8 cellular contexts compared by ENCODE assay signal in genomic region chr2:6864938-6865345, GRCh38. TPM values are rescaled to one million over a fixed set of nuclear protein-coding genes. Genes with fewer than 3 reads are reported as not detected.
DNase-seq lines count a peak whose midpoint lies in the region; ATAC-seq and TF ChIP-seq lines count a peak whose summit lies in the region.

No MANE protein-coding gene starts in this region.

- H3K27ac ChIP-seq in HCT116 (ENCODE audit: low read depth, low read length) (peak overlapping the region; percentile 52; the same call in 1 of the 2 replicates), RWPE2 (ENCODE audit: poor library complexity, severe bottlenecking) (no peak overlapping the region), dorsolateral prefrontal cortex (peak overlapping the region in 33 of 59 donors; percentile 17 to 92 (median 77))

- H3K27me3 Mint-ChIP-seq in natural killer cell treated with Interleukin-12 subunit alpha and Interleukin-12 subunit beta and Interleukin-15 and Interleukin-18, amount 100 ng/mL, for 72 hours = no peaks in the 10 kb centered on the region

- intact Hi-C loops in HCT116 (cut with micrococcal nuclease) = no loop called here
- intact Hi-C loops in dorsolateral prefrontal cortex (cut with DNase I) = no loop called here

- CTCF ChIA-PET in HCT116 (lab: Charles Lee) = interaction anchor here (1.1 to 1.7 kb wide), 3 partner anchors 17 to 38 kb away, joined by 3 to 4 read pairs (median 4); no protein-coding TSS in a partner anchor

- peak overlapping the region; percentile 73 for H3K4me3 Mint-ChIP-seq in natural killer cell treated with Interleukin-12 subunit alpha and Interleukin-12 subunit beta and Interleukin-15 and Interleukin-18, amount 100 ng/mL, for 72 hours

- H3K9ac ChIP-seq in HCT116 (ENCODE audit: low read length) = peak overlapping the region; percentile 47; the same call in 1 of the 2 replicates

- peak overlapping the region; percentile 50 for H3K4me3 ChIP-seq in GM12875 (ENCODE audit: low read depth, low read length)
- peak overlapping the region; percentile 23 to 59; a peak in 3 of 4 replicates for H3K4me3 ChIP-seq in HCT116 (replicated peaks in 1 of 2; ENCODE audit: low read depth in 1 of 2, low read length in 2 of 2)
- H3K4me3 ChIP-seq in RWPE2 (ENCODE audit: severe bottlenecking) = peak overlapping the region; percentile 50
- H3K4me3 ChIP-seq in dorsolateral prefrontal cortex = peak overlapping the region; percentile 57 to 93 (median 80)

- no peak for TF ChIP-seq POLR2A in HCT116 (IDR thresholded peaks at IDR 0.05; ENCODE audit: borderline replicate concordance, extremely low read depth, insufficient read depth, insufficient read length)

- peaks cover 2% of the 10 kb centered on the region for H3K9me3 Mint-ChIP-seq in natural killer cell treated with Interleukin-12 subunit alpha and Interleukin-12 subunit beta and Interleukin-15 and Interleukin-18, amount 100 ng/mL, for 72 hours

- DNase-seq in HCT116 (ENCODE audit: low read depth, low spot score) = no peak
- DNase-seq in RWPE2 (ENCODE audit: low spot score) = no peak
- DNase-seq in dorsolateral prefrontal cortex = peak in 1 of 10 donors; percentile 44
- DNase-seq in natural killer cell treated with Interleukin-12 subunit alpha and Interleukin-12 subunit beta and Interleukin-15 and Interleukin-18, amount 100 ng/mL, for 72 hours (ENCODE audit: low spot score) = no peak
- no peak for DNase-seq in NCI-H1436 (lab: John Stamatoyannopoulos, UW)
- DNase-seq in GDM1 (lab: John Stamatoyannopoulos, UW) = no peak
- no peak for DNase-seq in AG08396 (ENCODE audit: low spot score)

- POLR2A ChIA-PET in HCT116 (lab: Charles Lee) = no interaction called here

- H2AFZ ChIP-seq in HCT116 (ENCODE audit: low read depth, low read length, poor library complexity, severe bottlenecking) = no peak overlapping the region

- peak overlapping the region; percentile 93 for H3K4me2 ChIP-seq in HCT116 (ENCODE audit: low read length)

- TF ChIP-seq CTCF in GM12875 (IDR thresholded peaks at IDR 0.05; ENCODE audit: borderline replicate concordance, insufficient read depth, low read depth, low read length) (no peak), HCT116 (IDR thresholded peaks at IDR 0.05 in 2 of 3, conservative IDR thresholded peaks at IDR 0.05 in 1 of 3; ENCODE audit: borderline replicate concordance in 1 of 3, insufficient read depth in 1 of 3, low read depth in 2 of 3, low read length in 2 of 3) (no peak), RWPE2 (IDR thresholded peaks at IDR 0.05; ENCODE audit: poor library complexity, severe bottlenecking) (no peak), dorsolateral prefrontal cortex (IDR thresholded peaks at IDR 0.05 in 54 of 56, conservative IDR thresholded peaks at IDR 0.05 in 2 of 56; ENCODE audit: low read depth in 1 of 56, partially characterized antibody in 56 of 56) (no peak)

- H3K9me2 ChIP-seq in HCT116 (ENCODE audit: insufficient read depth) = no peaks in the 10 kb centered on the region

- H3K4me1 ChIP-seq in HCT116 (ENCODE audit: control insufficient read depth in 1 of 2, insufficient read depth in 2 of 2, low read length in 2 of 2) = peaks cover 3 to 19% of the 10 kb centered on the region in 2 experiments; a peak in 3 of 4 replicates
- no peaks in the 10 kb centered on the region for H3K4me1 ChIP-seq in RWPE2 (ENCODE audit: insufficient read depth, poor library complexity, severe bottlenecking)

- peak overlapping the region in 1 of 2 donors; percentile 30 for H3K27ac Mint-ChIP-seq in natural killer cell treated with Interleukin-12 subunit alpha and Interleukin-12 subunit beta and Interleukin-15 and Interleukin-18, amount 100 ng/mL, for 72 hours

- no peaks in the 10 kb centered on the region for H3K9me3 ChIP-seq in HCT116 (ENCODE audit: control insufficient read depth in 1 of 2, insufficient read depth in 1 of 2, low read depth in 1 of 2, low read length in 2 of 2)
- no peaks in the 10 kb centered on the region for H3K9me3 ChIP-seq in RWPE2 (ENCODE audit: severe bottlenecking)

- H3K36me3 Mint-ChIP-seq in natural killer cell treated with Interleukin-12 subunit alpha and Interleukin-12 subunit beta and Interleukin-15 and Interleukin-18, amount 100 ng/mL, for 72 hours = peaks cover 14% of the 10 kb centered on the region

- no peak for TF ChIP-seq RAD21 in HCT116 (IDR thresholded peaks at IDR 0.05; ENCODE audit: low read depth)

- RAD21 ChIA-PET in HCT116 (lab: Charles Lee; ENCODE audit: low non-redundant PET in 1 of 2, low total read pairs in 2 of 2, uncharacterized antibody in 2 of 2, unreplicated experiment in 2 of 2) = no interaction called here

- peaks cover 12 to 18% of the 10 kb centered on the region in 2 donors for H3K4me1 Mint-ChIP-seq in natural killer cell treated with Interleukin-12 subunit alpha and Interleukin-12 subunit beta and Interleukin-15 and Interleukin-18, amount 100 ng/mL, for 72 hours (ENCODE audit: low read depth in 2 of 2)

- H3K27me3 ChIP-seq in HCT116 (ENCODE audit: insufficient read depth, low read length) = no peaks in the 10 kb centered on the region
- H3K27me3 ChIP-seq in RWPE2 (ENCODE audit: insufficient read depth, poor library complexity, severe bottlenecking) = no peaks in the 10 kb centered on the region
- H3K27me3 ChIP-seq in dorsolateral prefrontal cortex = no peaks in the 10 kb centered on the region

- ATAC-seq in HCT116 (no peak; the same call in 1 of the 2 replicates), RWPE2 (ENCODE audit: low read depth) (no peak)
- peak in 1 of 2 donors; percentile 14 for ATAC-seq in natural killer cell treated with Interleukin-12 subunit alpha and Interleukin-12 subunit beta and Interleukin-15 and Interleukin-18, amount 100 ng/mL, for 72 hours

- H3K79me2 ChIP-seq in HCT116 (ENCODE audit: insufficient read depth, low read length) = no peaks in the 10 kb centered on the region

- no peaks in the 10 kb centered on the region for H3K36me3 ChIP-seq in HCT116 (ENCODE audit: control insufficient read depth in 1 of 2, insufficient read depth in 2 of 2, low read length in 2 of 2)
- H3K36me3 ChIP-seq in RWPE2 (ENCODE audit: low read depth) = no peaks in the 10 kb centered on the region

- BruUV-seq in HCT116 (replicated peaks; lab: Mats Ljungman, UMichigan) = no TSS peak

- H4K20me1 ChIP-seq in HCT116 (ENCODE audit: insufficient read depth) = no peaks in the 10 kb centered on the region

TF ChIP-seq in HCT116, 20 proteins besides CTCF, POLR2A, EP300 and RAD21 (continues in another document):
- TF ChIP-seq EGR1 (IDR thresholded peaks at IDR 0.05; ENCODE audit: low read depth) (no peak), SIN3A (IDR thresholded peaks at IDR 0.05; ENCODE audit: low read depth) (no peak), JUND (IDR thresholded peaks at IDR 0.05) (no peak), SP1 (IDR thresholded peaks at IDR 0.05; ENCODE audit: low read depth) (no peak), POLR2AphosphoS5 (IDR thresholded peaks at IDR 0.05; ENCODE audit: low read depth, low read length) (no peak), FOSL1 (IDR thresholded peaks at IDR 0.05; ENCODE audit: low read depth) (no peak), ELF1 (IDR thresholded peaks at IDR 0.05; ENCODE audit: borderline replicate concordance, low read depth) (no peak), SRF (IDR thresholded peaks at IDR 0.05; ENCODE audit: low read depth) (no peak)
- TF ChIP-seq, protein P1, sequence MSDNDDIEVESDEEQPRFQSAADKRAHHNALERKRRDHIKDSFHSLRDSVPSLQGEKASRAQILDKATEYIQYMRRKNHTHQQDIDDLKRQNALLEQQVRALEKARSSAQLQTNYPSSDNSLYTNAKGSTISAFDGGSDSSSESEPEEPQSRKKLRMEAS (IDR thresholded peaks at IDR 0.05) = no peak
- TF ChIP-seq, protein P2, sequence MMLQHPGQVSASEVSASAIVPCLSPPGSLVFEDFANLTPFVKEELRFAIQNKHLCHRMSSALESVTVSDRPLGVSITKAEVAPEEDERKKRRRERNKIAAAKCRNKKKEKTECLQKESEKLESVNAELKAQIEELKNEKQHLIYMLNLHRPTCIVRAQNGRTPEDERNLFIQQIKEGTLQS (IDR thresholded peaks at IDR 0.05) = no peak
- TF ChIP-seq, protein P3, sequence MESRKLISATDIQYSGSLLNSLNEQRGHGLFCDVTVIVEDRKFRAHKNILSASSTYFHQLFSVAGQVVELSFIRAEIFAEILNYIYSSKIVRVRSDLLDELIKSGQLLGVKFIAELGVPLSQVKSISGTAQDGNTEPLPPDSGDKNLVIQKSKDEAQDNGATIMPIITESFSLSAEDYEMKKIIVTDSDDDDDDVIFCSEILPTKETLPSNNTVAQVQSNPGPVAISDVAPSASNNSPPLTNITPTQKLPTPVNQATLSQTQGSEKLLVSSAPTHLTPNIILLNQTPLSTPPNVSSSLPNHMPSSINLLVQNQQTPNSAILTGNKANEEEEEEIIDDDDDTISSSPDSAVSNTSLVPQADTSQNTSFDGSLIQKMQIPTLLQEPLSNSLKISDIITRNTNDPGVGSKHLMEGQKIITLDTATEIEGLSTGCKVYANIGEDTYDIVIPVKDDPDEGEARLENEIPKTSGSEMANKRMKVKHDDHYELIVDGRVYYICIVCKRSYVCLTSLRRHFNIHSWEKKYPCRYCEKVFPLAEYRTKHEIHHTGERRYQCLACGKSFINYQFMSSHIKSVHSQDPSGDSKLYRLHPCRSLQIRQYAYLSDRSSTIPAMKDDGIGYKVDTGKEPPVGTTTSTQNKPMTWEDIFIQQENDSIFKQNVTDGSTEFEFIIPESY (IDR thresholded peaks at IDR 0.05; ENCODE audit: extremely low read depth, insufficient replicate concordance, low read length) = no peak

RNA-seq across cellular contexts. Expression of gene CMPK2, which starts 0.8 kb away (rescaled TPM):
- total RNA-seq in HCT116 (2021; ENCODE audit: unreplicated experiment) (1.5 TPM), dorsolateral prefrontal cortex (10 to 100 TPM in 73 of 120 experiments, 1 to 10 TPM in 47; 4.9 to 45.8 (median 10.7) TPM)
- polyA plus RNA-seq in HCT116 (2012) = 0.65 and 0.99 TPM in 2 replicates
- total RNA-seq in natural killer cell treated with Interleukin-12 subunit alpha and Interleukin-12 subunit beta and Interleukin-15 and Interleukin-18, amount 100 ng/mL, for 72 hours = 1 to 10 TPM; 5.7 to 6.4 TPM

RNA-seq across cellular contexts. Expression of gene RSAD2, which starts 12.6 kb away (rescaled TPM):
- total RNA-seq in HCT116 (2021; ENCODE audit: unreplicated experiment) (not detected), dorsolateral prefrontal cortex (10 to 100 TPM in 27 of 120 experiments, 1 to 10 TPM in 93; 2.4 to 51.2 (median 7.7) TPM)
- polyA plus RNA-seq in HCT116 (2012) = 0.09 TPM in 2 replicates
- total RNA-seq in natural killer cell treated with Interleukin-12 subunit alpha and Interleukin-12 subunit beta and Interleukin-15 and Interleukin-18, amount 100 ng/mL, for 72 hours = 1 to 10 TPM; 2.2 to 6.8 TPM

RNA-seq across cellular contexts. Expression of gene RNF144A, which starts 52.3 kb away (rescaled TPM):
- total RNA-seq in HCT116 (2021; ENCODE audit: unreplicated experiment) (13.0 TPM), dorsolateral prefrontal cortex (100 to 1,000 TPM in 23 of 120 experiments, 10 to 100 TPM in 97; 49.5 to 144 (median 83.6) TPM)
- polyA plus RNA-seq in HCT116 (2012) = 6.2 and 8.7 TPM in 2 replicates
- total RNA-seq in natural killer cell treated with Interleukin-12 subunit alpha and Interleukin-12 subunit beta and Interleukin-15 and Interleukin-18, amount 100 ng/mL, for 72 hours = 10 to 100 TPM; 17.2 to 66.1 TPM
